Comparison of ENCODE assay signal across 1 cellular context in genomic region chr18:8424917-8425725, GRCh38.
TF ChIP-seq lines count a peak whose summit lies in the region.

No MANE protein-coding gene starts in this region.

TF ChIP-seq in H1, 55 proteins besides CTCF, POLR2A, EP300 and RAD21:
- TF ChIP-seq RFX5 (IDR thresholded peaks at IDR 0.05; ENCODE audit: borderline replicate concordance, low read depth, low read length) = no peak
- no peak for TF ChIP-seq RNF2 (IDR thresholded peaks at IDR 0.05; ENCODE audit: borderline replicate concordance, low read depth, low read length, missing control alignments, poor library complexity, severe bottlenecking)
- no peak for TF ChIP-seq NANOG (IDR thresholded peaks at IDR 0.05; ENCODE audit: insufficient read depth, low read depth, low read length, poor library complexity, severe bottlenecking)
- no peak for TF ChIP-seq ATF2 (IDR thresholded peaks at IDR 0.05; ENCODE audit: low read length)
- TF ChIP-seq KDM4A (IDR thresholded peaks at IDR 0.05; ENCODE audit: low read depth, low read length, severe bottlenecking) = no peak
- no peak for TF ChIP-seq KDM5A (IDR thresholded peaks at IDR 0.05; ENCODE audit: low read length)
- TF ChIP-seq FOSL1 (IDR thresholded peaks at IDR 0.05; ENCODE audit: insufficient read depth, low read depth, low read length) = no peak
- TF ChIP-seq SIX5 (IDR thresholded peaks at IDR 0.05; ENCODE audit: low read depth, low read length) = no peak
- TF ChIP-seq CEBPB (IDR thresholded peaks at IDR 0.05; ENCODE audit: low read depth, low read length) = no peak
- no peak for TF ChIP-seq NRF1 (IDR thresholded peaks at IDR 0.05; ENCODE audit: low read depth, low read length)
- no peak for TF ChIP-seq MAX (IDR thresholded peaks at IDR 0.05)
- no peak for TF ChIP-seq CHD2 (IDR thresholded peaks at IDR 0.05; ENCODE audit: low read length)
- TF ChIP-seq PHF8 (conservative IDR thresholded peaks at IDR 0.05; ENCODE audit: low read depth, low read length) = no peak
- TF ChIP-seq BCL11A (IDR thresholded peaks at IDR 0.05; ENCODE audit: low read depth in 2 of 2, low read length in 2 of 2) = no peak
